Comparison of ENCODE assay signal across 13 cellular contexts in the genomic region with DNA sequence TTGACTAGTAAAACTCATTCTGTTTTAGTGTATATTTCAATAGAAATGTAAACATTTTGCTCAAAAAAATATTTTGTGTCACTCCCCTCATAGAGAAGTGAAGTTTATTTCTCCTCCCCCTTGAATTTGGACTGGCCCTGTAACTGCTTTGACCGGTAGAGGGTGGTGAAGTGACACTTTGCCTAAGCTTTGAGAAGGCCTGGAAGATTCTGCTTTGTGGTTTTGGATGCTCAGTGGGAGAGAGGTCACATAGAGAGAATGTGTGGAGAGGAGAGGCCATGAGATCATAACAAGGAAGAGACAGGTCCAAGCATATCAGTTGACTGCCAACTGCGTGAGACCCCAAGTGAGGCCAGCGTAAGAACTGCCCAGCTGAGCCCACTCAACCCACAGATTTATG. TPM values are rescaled to one million over a fixed set of nuclear protein-coding genes. Genes with fewer than 3 reads are reported as not detected.
DNase-seq lines count a peak whose midpoint lies in the region; FAIRE-seq and TF ChIP-seq lines count a peak whose summit lies in the region.
"Had no signal": no experiment of that assay in that cellular context is flagged by ENCODE, and none has a peak within 500 bp of the region (broad histone marks: within the 10 kb centered on the region; RNA-seq: fewer than 3 reads in every experiment).

No MANE protein-coding gene starts in this region.

- no peak overlapping the region for H2BK15ac ChIP-seq in H9 (ENCODE audit: low read depth, low read length)

- no peaks in the 10 kb centered on the region for H3K79me2 ChIP-seq in H9 (ENCODE audit: insufficient read depth, low read length)

- no peak for DNase-seq in H9
- peak; percentile 23 for DNase-seq in RCC 7860 (ENCODE audit: low spot score)
- DNase-seq in fibroblast of gingiva (ENCODE audit: low read depth) = peak; percentile 7
- DNase-seq in osteocyte (ENCODE audit: extremely low spot score, unreplicated experiment) = no peak
- DNase-seq in GM12892 (ENCODE audit: insufficient read length) = no peak
- no peak for DNase-seq in activated effector memory CD4-positive, alpha-beta T cell treated with anti-CD3 and anti-CD28 coated beads, Interleukin-2, amount 50 U/mL, for 16 hours
- DNase-seq in DMS153 treated with DMSO at 0.1 percent for 48 hours (lab: John Stamatoyannopoulos, UW; ENCODE audit: unreplicated experiment) = no peak
- DNase-seq: activated CD8-positive, alpha-beta T cell treated with anti-CD3 and anti-CD28 coated beads for 36 hours; immature natural killer cell; NCI-H446; T1000 had no signal

- no peak overlapping the region for H3K18ac ChIP-seq in H9 (ENCODE audit: insufficient read length, low read depth, low read length)

- H3K36me3 Mint-ChIP-seq in H9 (ENCODE audit: insufficient read depth in 1 of 3, low read depth in 3 of 3) (peaks cover 0 to 5% (median 0%) of the 10 kb centered on the region in 3 experiments; a peak in 2 of 7 replicates), osteocyte (ENCODE audit: unreplicated experiment) (no peaks in the 10 kb centered on the region)
- H3K36me3 Mint-ChIP-seq: activated naive CD4-positive, alpha-beta T cell treated with anti-CD3 and anti-CD28 coated beads, Interleukin-2, amount 50 U/mL, for 24 hours; immature natural killer cell had no signal

- H3K9me3 ChIP-seq in H9 (ENCODE audit: control insufficient read depth, low read depth, low read length) = no peaks in the 10 kb centered on the region

- H4K8ac ChIP-seq in H9 (replicated peaks; ENCODE audit: insufficient read length, low read depth, low read length) = no peak overlapping the region

- H3K4me2 ChIP-seq in H9 (ENCODE audit: insufficient read depth, insufficient read length, low read length) = no peak overlapping the region

- peak; percentile 80 for TF ChIP-seq CTCF in H9 (conservative IDR thresholded peaks at IDR 0.05)
- TF ChIP-seq CTCF in osteocyte (IDR thresholded peaks at IDR 0.05) = peak; percentile 25

- H3K27ac ChIP-seq in H9 (ENCODE audit: insufficient read length, low read depth, low read length) = no peak overlapping the region

- H3K4ac ChIP-seq in H9 (ENCODE audit: low read depth, low read length) = no peak overlapping the region

- H3K23ac ChIP-seq in H9 (ENCODE audit: insufficient read length, low read depth, low read length) = no peak overlapping the region

- no peak overlapping the region for H3K9ac ChIP-seq in H9 (ENCODE audit: extremely low read depth, insufficient read length, low read length)

- no peak overlapping the region for H3K56ac ChIP-seq in H9 (ENCODE audit: insufficient read length, low read depth, low read length)

- peaks cover 3% of the 10 kb centered on the region in 2 experiments; a peak in 3 of 5 replicates for H3K9me3 Mint-ChIP-seq in H9
- no peaks in the 10 kb centered on the region for H3K9me3 Mint-ChIP-seq in osteocyte (ENCODE audit: unreplicated experiment)
- H3K9me3 Mint-ChIP-seq: activated CD8-positive, alpha-beta T cell treated with anti-CD3 and anti-CD28 coated beads for 36 hours; activated naive CD4-positive, alpha-beta T cell treated with anti-CD3 and anti-CD28 coated beads, Interleukin-2, amount 50 U/mL, for 24 hours; immature natural killer cell had no signal

- H2AFZ ChIP-seq in H9 (ENCODE audit: low read length) = no peak overlapping the region

- no CpG with 5 or more reads among the region's 3 CpGs for WGBS in H9 (ENCODE audit: extremely low coverage, insufficient read length, low lambda C conversion rate)

- H3K4me3 Mint-ChIP-seq in H9 = no peak overlapping the region
- no peak overlapping the region for H3K4me3 Mint-ChIP-seq in osteocyte (ENCODE audit: unreplicated experiment)
- H3K4me3 Mint-ChIP-seq: activated CD8-positive, alpha-beta T cell treated with anti-CD3 and anti-CD28 coated beads for 36 hours; activated naive CD4-positive, alpha-beta T cell treated with anti-CD3 and anti-CD28 coated beads, Interleukin-2, amount 50 U/mL, for 24 hours; immature natural killer cell had no signal

- peaks cover 0 to 3% of the 10 kb centered on the region in 2 experiments; a peak in 1 of 4 replicates for H3K4me1 Mint-ChIP-seq in H9
- no peaks in the 10 kb centered on the region for H3K4me1 Mint-ChIP-seq in osteocyte (ENCODE audit: unreplicated experiment)
- H3K4me1 Mint-ChIP-seq: activated naive CD4-positive, alpha-beta T cell treated with anti-CD3 and anti-CD28 coated beads, Interleukin-2, amount 50 U/mL, for 24 hours; immature natural killer cell had no signal

- no peak overlapping the region for H2BK120ac ChIP-seq in H9 (ENCODE audit: low read depth, low read length, poor library complexity, severe bottlenecking)

- no peak overlapping the region for H3T11ph ChIP-seq in H9 (ENCODE audit: low read length)

- TF ChIP-seq POLR2A in GM12892 (IDR thresholded peaks at IDR 0.05; ENCODE audit: low read depth, low read length) = no peak

- no peak overlapping the region for H4K5ac ChIP-seq in H9 (ENCODE audit: insufficient read length, low read depth, low read length)

- H3K27ac Mint-ChIP-seq in H9 = no peak overlapping the region
- no peak overlapping the region for H3K27ac Mint-ChIP-seq in osteocyte (ENCODE audit: unreplicated experiment)
- H3K27ac Mint-ChIP-seq: activated CD8-positive, alpha-beta T cell treated with anti-CD3 and anti-CD28 coated beads for 36 hours; activated naive CD4-positive, alpha-beta T cell treated with anti-CD3 and anti-CD28 coated beads, Interleukin-2, amount 50 U/mL, for 24 hours; immature natural killer cell had no signal

- H3K27me3 ChIP-seq in H9 (ENCODE audit: insufficient read depth, low read length) = no peaks in the 10 kb centered on the region

- H2BK12ac ChIP-seq in H9 (ENCODE audit: insufficient read length, low read depth, low read length) = no peak overlapping the region

- H3K27me3 Mint-ChIP-seq in H9 (ENCODE audit: low read depth) (no peaks in the 10 kb centered on the region), osteocyte (ENCODE audit: unreplicated experiment) (peaks cover 19% of the 10 kb centered on the region)
- H3K27me3 Mint-ChIP-seq: activated CD8-positive, alpha-beta T cell treated with anti-CD3 and anti-CD28 coated beads for 36 hours; activated naive CD4-positive, alpha-beta T cell treated with anti-CD3 and anti-CD28 coated beads, Interleukin-2, amount 50 U/mL, for 24 hours had no signal

- no peak overlapping the region for H2BK20ac ChIP-seq in H9 (ENCODE audit: low read depth, low read length, poor library complexity, severe bottlenecking)

- no peaks in the 10 kb centered on the region for H3K23me2 ChIP-seq in H9 (ENCODE audit: insufficient read length, low read depth, low read length, poor library complexity, severe bottlenecking)

- no peaks in the 10 kb centered on the region for H3K4me1 ChIP-seq in H9 (ENCODE audit: insufficient read depth, low read length)

- no peaks in the 10 kb centered on the region for H3K79me1 ChIP-seq in H9 (ENCODE audit: insufficient read depth, low read depth, low read length, poor library complexity, severe bottlenecking)

- H3K14ac ChIP-seq in H9 (ENCODE audit: insufficient read depth, low read length) = no peak overlapping the region

- no peak for FAIRE-seq in RCC 7860 (lab: Jason Lieb, UNC)
- FAIRE-seq in GM12892 (lab: Jason Lieb, UNC) = no peak
- FAIRE-seq: colon had no signal

- H2AK5ac ChIP-seq in H9 (ENCODE audit: insufficient read length, low read length) = no peak overlapping the region

- no peaks in the 10 kb centered on the region for H4K20me1 ChIP-seq in H9 (ENCODE audit: control insufficient read depth, insufficient read depth, insufficient read length)

- H2BK5ac ChIP-seq in H9 (ENCODE audit: insufficient read length, low read length) = no peak overlapping the region

- H4K91ac ChIP-seq in H9 (ENCODE audit: insufficient read length, low read depth, low read length) = no peak overlapping the region

RNA-seq across cellular contexts. Expression of a gene that starts 19.1 kb away (rescaled TPM):
- 0.24 and 0.42 TPM in 2 replicates for total RNA-seq in H9 (2021)
- total RNA-seq in osteocyte = not detected in 2 replicates
- polyA plus RNA-seq in GM12892 (2012; ENCODE audit: missing spikeins) = not detected
- total RNA-seq: activated CD8-positive, alpha-beta T cell treated with anti-CD3 and anti-CD28 coated beads for 36 hours had no signal
- polyA plus RNA-seq: immature natural killer cell had no signal

Comparison
In these comparisons a context has a peak if more than half of its experiments do, and no peak if none do; other contexts are left out.
1. DNase-seq: peak in RCC 7860 (single experiment) and fibroblast of gingiva (single experiment); none in H9 (single experiment), osteocyte (single experiment), GM12892 (single experiment), activated effector memory CD4-positive, alpha-beta T cell treated with anti-CD3 and anti-CD28 coated beads, Interleukin-2, amount 50 U/mL, for 16 hours (single experiment) and DMS153 treated with DMSO at 0.1 percent for 48 hours (single experiment).